ENCODE assay signal across 8 cellular contexts in genomic region chr6:73520688-73521350, GRCh38. TPM values are rescaled to one million over a fixed set of nuclear protein-coding genes. Genes with fewer than 3 reads are reported as not detected.
DNase-seq lines count a peak whose midpoint lies in the region; ATAC-seq, FAIRE-seq and TF ChIP-seq lines count a peak whose summit lies in the region.

Gene EEF1A1, minus strand, starts transcription at chr6:73521032. Its CDS starts 1,006 bp downstream, at chr6:73520026.

- peaks cover 26% of the 10 kb centered on the region for H3K79me2 ChIP-seq in keratinocyte (ENCODE audit: control insufficient read depth, insufficient read depth, low read length)

- H3K4me3 ChIP-seq in AG09309 (ENCODE audit: control insufficient read depth, low read depth, low read length), result peak within 1 kb of the TSS; percentile 87
- peak within 1 kb of the TSS; percentile 88 to 99 (median 94) for H3K4me3 ChIP-seq in keratinocyte (ENCODE audit: control insufficient read depth in 2 of 3, extremely low read depth in 1 of 3, insufficient read depth in 2 of 3, low read depth in 1 of 3, low read length in 3 of 3)

- FAIRE-seq in keratinocyte (lab: Jason Lieb, UNC), result no peak

- ATAC-seq in GM19025 (IDR thresholded peaks at IDR 0.05; ENCODE audit: low read depth, unreplicated experiment) (peak; percentile 53), HG03342 (IDR thresholded peaks at IDR 0.05; ENCODE audit: unreplicated experiment) (peak; percentile 64)

- no peaks in the 10 kb centered on the region for H3K27me3 ChIP-seq in keratinocyte (ENCODE audit: control insufficient read depth, extremely low read depth, insufficient read depth, low read length)

- dilution Hi-C loops in keratinocyte (cut with MboI; ENCODE audit: extremely low pct_ligation_motif_present, low sequenced_read_pairs), result loop anchor here (25.0 kb wide), 1 partner anchor 91 kb away; no protein-coding TSS in a partner anchor

- peak within 1 kb of the TSS; percentile 77 for H2AFZ ChIP-seq in keratinocyte (ENCODE audit: control insufficient read depth, low read length)

- H3K36me3 ChIP-seq in keratinocyte (ENCODE audit: control insufficient read depth in 2 of 2, extremely low read depth in 1 of 2, insufficient read depth in 2 of 2, low read length in 2 of 2), result peaks cover 11 to 36% of the 10 kb centered on the region in 2 experiments

- peak within 1 kb of the TSS; percentile 99 for H3K27ac ChIP-seq in keratinocyte (ENCODE audit: control insufficient read depth, insufficient read depth, low read length)

- H3K9ac ChIP-seq in keratinocyte (ENCODE audit: control insufficient read depth, extremely low read depth, insufficient read depth, low read length), result peak within 1 kb of the TSS; percentile 100

- peaks cover 8% of the 10 kb centered on the region for H4K20me1 ChIP-seq in keratinocyte (ENCODE audit: control insufficient read depth, extremely low read depth, insufficient read depth, low read length)

- no peaks in the 10 kb centered on the region for H3K9me1 ChIP-seq in keratinocyte (ENCODE audit: control insufficient read depth, extremely low read depth, insufficient read depth, low read length)

- no peaks in the 10 kb centered on the region for H3K9me3 ChIP-seq in keratinocyte (ENCODE audit: control insufficient read depth, low read depth, low read length)

- TF ChIP-seq CTCF in AG09309 (IDR thresholded peaks at IDR 0.05; ENCODE audit: control insufficient read depth, insufficient read depth, low read depth, low read length, missing control alignments) (no peak), keratinocyte (optimal IDR thresholded peaks at IDR 0.05 in 1 of 3, IDR thresholded peaks at IDR 0.05 in 1 of 3, conservative IDR thresholded peaks at IDR 0.05 in 1 of 3; ENCODE audit: extremely low read depth in 1 of 3, insufficient read depth in 2 of 3, low read length in 3 of 3) (no peak)

- H3K4me1 ChIP-seq in keratinocyte (ENCODE audit: control insufficient read depth, extremely low read depth, insufficient read depth, low read length), result peaks cover 23% of the 10 kb centered on the region

- DNase-seq in AG09309 (ENCODE audit: low read depth) (peak; percentile 99), NCI-H446 treated with DMSO at 0.1 percent for 48 hours (lab: John Stamatoyannopoulos, UW) (peak; percentile 98), cerebellar nuclear complex (lab: John Stamatoyannopoulos, UW) (peak; percentile 87 to 90), keratinocyte (ENCODE audit: low read depth, low spot score) (peak; percentile 95)
- peak; percentile 96 for DNase-seq in activated CD4-positive, CD25-positive, alpha-beta regulatory T cell treated with anti-CD3 and anti-CD28 coated beads, Interleukin-2, amount 50 U/mL, for 72 hours
- peak; percentile 99 for DNase-seq in stimulated activated CD4-positive, alpha-beta T cell treated with anti-CD3 and anti-CD28 coated beads, Interleukin-15, amount 100 ng/mL, for 1 hour (ENCODE audit: low read depth in 1 of 2, low spot score in 1 of 2)

- H3K4me2 ChIP-seq in keratinocyte (ENCODE audit: control insufficient read depth, extremely low read depth, insufficient read depth, low read depth, low read length), result peak within 1 kb of the TSS; percentile 83

RNA-seq across cellular contexts. Expression of gene EEF1A1, which starts in this region (rescaled TPM):
- 9,858 to 11,226 TPM (median 10,860 TPM) in 3 replicates for polyA plus RNA-seq in keratinocyte
- 6,665 TPM for polyA plus RNA-seq in keratinocyte (2011; ENCODE audit: low read depth)
- polyA plus RNA-seq in keratinocyte (2011; cell fraction: cytosol; rRNA removed), result 11,685 and 14,872 TPM in 2 replicates
- 3,107 and 3,232 TPM in 2 replicates for polyA plus RNA-seq in keratinocyte (2011; cell fraction: nucleus; rRNA removed)
- polyA plus RNA-seq in keratinocyte (2012; ENCODE audit: low replicate concordance), result 6,746 and 12,205 TPM in 2 replicates
- 7,780 to 11,023 TPM (median 10,902 TPM) in 3 replicates for polyA minus RNA-seq in keratinocyte
- polyA minus RNA-seq in keratinocyte (2011; cell fraction: cytosol; rRNA and poly(A)+ RNA removed), result 5,820 TPM
- 993 and 1,688 TPM in 2 replicates for polyA minus RNA-seq in keratinocyte (2011; cell fraction: nucleus; rRNA and poly(A)+ RNA removed)

Comparison
In these comparisons a context has a peak if more than half of its experiments do, and no peak if none do; other contexts are left out.
1. Peak in every context shown above with its lines: DNase-seq, ATAC-seq, H3K4me3 ChIP-seq and H3K27ac ChIP-seq.